ENCODE assay signal across 21 cellular contexts in genomic region chr5:150253416-150254208, GRCh38. TPM values are rescaled to one million over a fixed set of nuclear protein-coding genes. Genes with fewer than 3 reads are reported as not detected.
DNase-seq lines count a peak whose midpoint lies in the region; ATAC-seq, FAIRE-seq and TF ChIP-seq lines count a peak whose summit lies in the region.
"Had no signal": no experiment of that assay in that cellular context is flagged by ENCODE, and none has a peak within 500 bp of the region (broad histone marks: within the 10 kb centered on the region; RNA-seq: fewer than 3 reads in every experiment).

No MANE protein-coding gene starts in this region.

- H3K9me3 ChIP-seq in BLaER1 treated with 17β-estradiol and CSF1 and Interleukin-3, amounts not matched to agents 10 nM and 100 nM (replicated peaks in 1 of 11) = no peaks in the 10 kb centered on the region
- no peaks in the 10 kb centered on the region for H3K9me3 ChIP-seq in hepatocyte (ENCODE audit: low read depth)
- H3K9me3 ChIP-seq: Peyer's patch had no signal

- no peaks in the 10 kb centered on the region for H3K27me3 ChIP-seq in BLaER1 treated with 17β-estradiol and CSF1 and Interleukin-3, amounts not matched to agents 10 nM and 100 nM
- H3K27me3 ChIP-seq in hepatocyte = no peaks in the 10 kb centered on the region
- H3K27me3 ChIP-seq: Peyer's patch had no signal

- H3K9ac ChIP-seq in BLaER1 treated with 17β-estradiol and CSF1 and Interleukin-3, amounts not matched to agents 10 nM and 100 nM = peak overlapping the region in 4 of 11 experiments; percentile 14 to 61 (median 38); a peak in 6 of 22 replicates

- H3K9me2 ChIP-seq in hepatocyte (replicated peaks; ENCODE audit: insufficient read depth) = no peaks in the 10 kb centered on the region

- peak; percentile 62 for ATAC-seq in WTC11
- no peak for ATAC-seq in stimulated activated naive CD8-positive, alpha-beta T cell treated with anti-CD3 and anti-CD28 coated beads, Interleukin-15, Interleukin-2, amounts not matched to agents 100 U/mL and 50 U/mL, for 24 hours
- ATAC-seq: CD8-positive, alpha-beta T cell; SK-N-SH treated with all-trans-retinoic acid at 6 μM for 48 hours had no signal

- H3K36me3 Mint-ChIP-seq in WTC11 = no peaks in the 10 kb centered on the region
- H3K36me3 Mint-ChIP-seq: CD8-positive, alpha-beta T cell had no signal

- peak overlapping the region in 7 of 11 experiments; percentile 8 to 59 (median 47); a peak in 8 of 22 replicates for H3K27ac ChIP-seq in BLaER1 treated with 17β-estradiol and CSF1 and Interleukin-3, amounts not matched to agents 10 nM and 100 nM
- H3K27ac ChIP-seq in hepatocyte = peak overlapping the region; percentile 19
- H3K27ac ChIP-seq: Peyer's patch had no signal

- H3K36me3 ChIP-seq in BLaER1 treated with 17β-estradiol and CSF1 and Interleukin-3, amounts not matched to agents 10 nM and 100 nM = no peaks in the 10 kb centered on the region
- no peaks in the 10 kb centered on the region for H3K36me3 ChIP-seq in hepatocyte (replicated peaks; ENCODE audit: insufficient read depth, low read depth)
- H3K36me3 ChIP-seq: Peyer's patch had no signal

- H3K4me3 ChIP-seq in BLaER1 treated with 17β-estradiol and CSF1 and Interleukin-3, amounts not matched to agents 10 nM and 100 nM = no peak overlapping the region
- H3K4me3 ChIP-seq in hepatocyte = no peak overlapping the region
- H3K4me3 ChIP-seq: Peyer's patch had no signal

- no peak overlapping the region for H3K27ac Mint-ChIP-seq in WTC11
- H3K27ac Mint-ChIP-seq: CD8-positive, alpha-beta T cell had no signal

- peaks cover 31 to 73% (median 71%) of the 10 kb centered on the region in 10 experiments for H3K4me1 ChIP-seq in BLaER1 treated with 17β-estradiol and CSF1 and Interleukin-3, amounts not matched to agents 10 nM and 100 nM
- peaks cover 7% of the 10 kb centered on the region for H3K4me1 ChIP-seq in hepatocyte (ENCODE audit: insufficient read depth)
- H3K4me1 ChIP-seq: Peyer's patch had no signal

- no peaks in the 10 kb centered on the region for H3K9me3 Mint-ChIP-seq in WTC11
- H3K9me3 Mint-ChIP-seq: CD8-positive, alpha-beta T cell had no signal

- H3K4me3 Mint-ChIP-seq in WTC11 = no peak overlapping the region
- H3K4me3 Mint-ChIP-seq: CD8-positive, alpha-beta T cell had no signal

- no peak for FAIRE-seq in frontal cortex (lab: Jason Lieb, UNC)
- FAIRE-seq: D721Med had no signal

- no peaks in the 10 kb centered on the region for H3K79me2 ChIP-seq in hepatocyte

- no peak overlapping the region for H2AFZ ChIP-seq in hepatocyte

- POLR2A ChIA-PET in WTC11 (lab: Charles Lee) = no interaction called here

- DNase-seq in WTC11 (ENCODE audit: low spot score) = peak; percentile 29
- no peak for DNase-seq in hepatocyte (ENCODE audit: low spot score)
- no peak for DNase-seq in frontal cortex (ENCODE audit: low spot score in 2 of 2)
- no peak for DNase-seq in NCI-H2196 (lab: John Stamatoyannopoulos, UW; ENCODE audit: unreplicated experiment)
- no peak for DNase-seq in activated CD4-positive, alpha-beta T cell treated with anti-CD3 and anti-CD28 coated beads, Interleukin-2, amount 50 U/mL, for 4 hours
- no peak for DNase-seq in stimulated activated naive CD8-positive, alpha-beta T cell treated with anti-CD3 and anti-CD28 coated beads, Interleukin-15, Interleukin-2, amounts not matched to agents 100 U/mL and 50 U/mL, for 24 hours
- DNase-seq: ACHN; CD8-positive, alpha-beta T cell; DMS79 treated with DMSO at 0.1 percent for 48 hours; GF-D8; KBM-7; NCI-H1092 treated with DMSO at 0.1 percent for 48 hours; NCI-H187; NCI-H510A; Peyer's patch had no signal

- no peaks in the 10 kb centered on the region for H3K27me3 Mint-ChIP-seq in WTC11 (ENCODE audit: low read depth)

- peak overlapping the region; percentile 6 to 93 (median 79); a peak in 19 of 22 replicates for H3K4me2 ChIP-seq in BLaER1 treated with 17β-estradiol and CSF1 and Interleukin-3, amounts not matched to agents 10 nM and 100 nM
- no peak overlapping the region for H3K4me2 ChIP-seq in hepatocyte

- CTCF ChIA-PET in WTC11 (lab: Charles Lee) = interaction anchor here (0.8 to 1.5 kb wide), 5 partner anchors 9 to 178 kb away, joined by 3 read pairs; no protein-coding TSS in a partner anchor

- TF ChIP-seq CTCF in GM12873 (IDR thresholded peaks at IDR 0.05; ENCODE audit: insufficient read depth, low read depth, low read length, missing control alignments) = peak; percentile 14
- no peak for TF ChIP-seq CTCF in WTC11 (IDR thresholded peaks at IDR 0.05)
- no peak for TF ChIP-seq CTCF in hepatocyte (IDR thresholded peaks at IDR 0.05; ENCODE audit: poor library complexity)

- peaks cover 5% of the 10 kb centered on the region for H3K4me1 Mint-ChIP-seq in WTC11

- 80% methylated on average over 10 of the region's 10 CpGs for WGBS in hepatocyte (ENCODE audit: low lambda C conversion rate, missing lambda C conversion rate)

- no peaks in the 10 kb centered on the region for H4K20me1 ChIP-seq in BLaER1 treated with 17β-estradiol and CSF1 and Interleukin-3, amounts not matched to agents 10 nM and 100 nM
- no peaks in the 10 kb centered on the region for H4K20me1 ChIP-seq in hepatocyte (ENCODE audit: insufficient read depth, poor library complexity, severe bottlenecking)

TF ChIP-seq in WTC11, 78 proteins besides CTCF, POLR2A, EP300 and RAD21:
- TF ChIP-seq GTF2I (CRISPR knock-in tag; conservative IDR thresholded peaks at IDR 0.05) = peak; percentile 61; the same call in 1 of the 2 replicates
- no peak for TF ChIP-seq ZBTB43 (CRISPR knock-in tag; IDR thresholded peaks at IDR 0.05)

RNA-seq across cellular contexts. Expression of gene CAMK2A, which starts 36.0 kb away (rescaled TPM):
- 0.13 to 0.16 TPM (median 0.14 TPM) in 3 replicates for total RNA-seq in WTC11 (2021)
- 0.88 and 2.6 TPM in 2 replicates for total RNA-seq in hepatocyte
- 1.0 and 1.2 TPM in 2 replicates for polyA plus RNA-seq in hepatocyte
- total RNA-seq in frontal cortex = 16.7 TPM
- total RNA-seq: HT-29, MCF 10A had no signal

RNA-seq across cellular contexts. Expression of gene ARSI, which starts 49.1 kb away (rescaled TPM):
- total RNA-seq in WTC11 (2021) (5.9 to 6.9 TPM (median 6.6 TPM) in 3 replicates), hepatocyte (18.4 and 27.9 TPM in 2 replicates), frontal cortex (0.41 TPM)
- polyA plus RNA-seq in hepatocyte = 27.1 and 42.8 TPM in 2 replicates
- total RNA-seq: HT-29, Peyer's patch had no signal
